8 cellular contexts compared by ENCODE assay signal in genomic region chr3:115436767-115437301, GRCh38.
DNase-seq lines count a peak whose midpoint lies in the region; ATAC-seq and TF ChIP-seq lines count a peak whose summit lies in the region.

No MANE protein-coding gene starts in this region.

- DNase-seq in activated CD4-positive, alpha-beta T cell treated with anti-CD3 and anti-CD28 coated beads for 36 hours = peak; percentile 7
- DNase-seq in activated CD4-positive, alpha-beta T cell treated with anti-CD3 and anti-CD28 coated beads, Interleukin-2, amount 10 ng/mL, durations not matched to agents 7 days and 5 days = no peak
- DNase-seq in epithelial cell of prostate (ENCODE audit: low read depth, low spot score) = peak; percentile 51
- no peak for DNase-seq in stimulated activated effector memory CD8-positive, alpha-beta T cell treated with anti-CD3 and anti-CD28 coated beads, Interleukin-12 subunit alpha, Interleukin-12 subunit beta, amount 100 ng/mL, for 72 hours (ENCODE audit: low spot score in 2 of 2)
- no peak for DNase-seq in sciatic nerve (ENCODE audit: low spot score)
- no peak for DNase-seq in NCI-H1105 (lab: John Stamatoyannopoulos, UW)
- DNase-seq in type B pancreatic cell (ENCODE audit: extremely low spot score, unreplicated experiment) = no peak

- H3K27me3 ChIP-seq in OCI-LY3 (ENCODE audit: low read depth, low read length) = no peaks in the 10 kb centered on the region

- H3K27ac ChIP-seq in OCI-LY3 (ENCODE audit: low read length) (no peak overlapping the region), epithelial cell of prostate (no peak overlapping the region)

- no peaks in the 10 kb centered on the region for H4K20me1 ChIP-seq in OCI-LY3 (ENCODE audit: insufficient read depth, low read length)

- H3K4me1 ChIP-seq in OCI-LY3 (ENCODE audit: low read length) = no peaks in the 10 kb centered on the region

- H3K4me1 Mint-ChIP-seq in activated CD4-positive, alpha-beta T cell treated with anti-CD3 and anti-CD28 coated beads for 36 hours = no peaks in the 10 kb centered on the region
- H3K4me1 Mint-ChIP-seq in activated CD4-positive, alpha-beta T cell treated with anti-CD3 and anti-CD28 coated beads, Interleukin-2, amount 10 ng/mL, durations not matched to agents 7 days and 5 days = no peaks in the 10 kb centered on the region
- no peaks in the 10 kb centered on the region for H3K4me1 Mint-ChIP-seq in stimulated activated effector memory CD8-positive, alpha-beta T cell treated with anti-CD3 and anti-CD28 coated beads, Interleukin-12 subunit alpha, Interleukin-12 subunit beta, amount 100 ng/mL, for 72 hours
- no peaks in the 10 kb centered on the region for H3K4me1 Mint-ChIP-seq in type B pancreatic cell (ENCODE audit: unreplicated experiment)

- intact Hi-C loops in activated CD4-positive, alpha-beta T cell treated with anti-CD3 and anti-CD28 coated beads for 36 hours (cut with DNase I, micrococcal nuclease) = no loop called here
- intact Hi-C loops in sciatic nerve (cut with DNase I) = no loop called here

- POLR2A ChIA-PET in activated CD4-positive, alpha-beta T cell treated with anti-CD3 and anti-CD28 coated beads for 36 hours (lab: Charles Lee) = no interaction called here
- POLR2A ChIA-PET in activated CD4-positive, alpha-beta T cell treated with anti-CD3 and anti-CD28 coated beads, Interleukin-2, amount 10 ng/mL, durations not matched to agents 7 days and 5 days (lab: Charles Lee) = no interaction called here

- no peak overlapping the region for H3K4me2 ChIP-seq in OCI-LY3 (ENCODE audit: low read length)

- H3K79me2 ChIP-seq in OCI-LY3 (ENCODE audit: low read length) = no peaks in the 10 kb centered on the region

- H3K9ac ChIP-seq in OCI-LY3 (ENCODE audit: low read length) = no peak overlapping the region

- H3K4me3 ChIP-seq in OCI-LY3 (ENCODE audit: low read length) = no peak overlapping the region

- H3K36me3 ChIP-seq in OCI-LY3 (replicated peaks; ENCODE audit: low read depth, low read length) = no peaks in the 10 kb centered on the region

- no peak overlapping the region for H3K4me3 Mint-ChIP-seq in activated CD4-positive, alpha-beta T cell treated with anti-CD3 and anti-CD28 coated beads for 36 hours
- H3K4me3 Mint-ChIP-seq in activated CD4-positive, alpha-beta T cell treated with anti-CD3 and anti-CD28 coated beads, Interleukin-2, amount 10 ng/mL, durations not matched to agents 7 days and 5 days = no peak overlapping the region
- no peak overlapping the region for H3K4me3 Mint-ChIP-seq in stimulated activated effector memory CD8-positive, alpha-beta T cell treated with anti-CD3 and anti-CD28 coated beads, Interleukin-12 subunit alpha, Interleukin-12 subunit beta, amount 100 ng/mL, for 72 hours
- H3K4me3 Mint-ChIP-seq in type B pancreatic cell = no peak overlapping the region

- CTCF ChIA-PET in activated CD4-positive, alpha-beta T cell treated with anti-CD3 and anti-CD28 coated beads for 36 hours (lab: Charles Lee) = no interaction called here
- CTCF ChIA-PET in activated CD4-positive, alpha-beta T cell treated with anti-CD3 and anti-CD28 coated beads, Interleukin-2, amount 10 ng/mL, durations not matched to agents 7 days and 5 days (lab: Charles Lee) = no interaction called here

- H3K36me3 Mint-ChIP-seq in activated CD4-positive, alpha-beta T cell treated with anti-CD3 and anti-CD28 coated beads for 36 hours (ENCODE audit: low read depth) = no peaks in the 10 kb centered on the region
- no peaks in the 10 kb centered on the region for H3K36me3 Mint-ChIP-seq in activated CD4-positive, alpha-beta T cell treated with anti-CD3 and anti-CD28 coated beads, Interleukin-2, amount 10 ng/mL, durations not matched to agents 7 days and 5 days (ENCODE audit: low read depth)
- no peaks in the 10 kb centered on the region for H3K36me3 Mint-ChIP-seq in stimulated activated effector memory CD8-positive, alpha-beta T cell treated with anti-CD3 and anti-CD28 coated beads, Interleukin-12 subunit alpha, Interleukin-12 subunit beta, amount 100 ng/mL, for 72 hours
- H3K36me3 Mint-ChIP-seq in type B pancreatic cell = no peaks in the 10 kb centered on the region

- no peak overlapping the region for H2AFZ ChIP-seq in OCI-LY3 (ENCODE audit: low read depth, low read length)

- ATAC-seq in activated CD4-positive, alpha-beta T cell treated with anti-CD3 and anti-CD28 coated beads for 36 hours = peak; percentile 30
- ATAC-seq in stimulated activated effector memory CD8-positive, alpha-beta T cell treated with anti-CD3 and anti-CD28 coated beads, Interleukin-12 subunit alpha, Interleukin-12 subunit beta, amount 100 ng/mL, for 72 hours = peak; percentile 24
- no peak for ATAC-seq in sciatic nerve

- no peaks in the 10 kb centered on the region for H3K9me3 ChIP-seq in OCI-LY3 (ENCODE audit: insufficient read depth, low read length)

- no peak overlapping the region for H3K27ac Mint-ChIP-seq in activated CD4-positive, alpha-beta T cell treated with anti-CD3 and anti-CD28 coated beads for 36 hours
- no peak overlapping the region for H3K27ac Mint-ChIP-seq in activated CD4-positive, alpha-beta T cell treated with anti-CD3 and anti-CD28 coated beads, Interleukin-2, amount 10 ng/mL, durations not matched to agents 7 days and 5 days
- H3K27ac Mint-ChIP-seq in stimulated activated effector memory CD8-positive, alpha-beta T cell treated with anti-CD3 and anti-CD28 coated beads, Interleukin-12 subunit alpha, Interleukin-12 subunit beta, amount 100 ng/mL, for 72 hours = no peak overlapping the region
- no peak overlapping the region for H3K27ac Mint-ChIP-seq in type B pancreatic cell

- H3K27me3 Mint-ChIP-seq in activated CD4-positive, alpha-beta T cell treated with anti-CD3 and anti-CD28 coated beads for 36 hours = no peaks in the 10 kb centered on the region
- H3K27me3 Mint-ChIP-seq in activated CD4-positive, alpha-beta T cell treated with anti-CD3 and anti-CD28 coated beads, Interleukin-2, amount 10 ng/mL, durations not matched to agents 7 days and 5 days = no peaks in the 10 kb centered on the region
- H3K27me3 Mint-ChIP-seq in type B pancreatic cell = no peaks in the 10 kb centered on the region

- TF ChIP-seq CTCF in OCI-LY3 (IDR thresholded peaks at IDR 0.05; ENCODE audit: low read depth, low read length) (peak; percentile 29), type B pancreatic cell (conservative IDR thresholded peaks at IDR 0.05) (no peak)

- no peaks in the 10 kb centered on the region for H3K9me3 Mint-ChIP-seq in activated CD4-positive, alpha-beta T cell treated with anti-CD3 and anti-CD28 coated beads for 36 hours (ENCODE audit: low read depth)
- H3K9me3 Mint-ChIP-seq in activated CD4-positive, alpha-beta T cell treated with anti-CD3 and anti-CD28 coated beads, Interleukin-2, amount 10 ng/mL, durations not matched to agents 7 days and 5 days = no peaks in the 10 kb centered on the region
- no peaks in the 10 kb centered on the region for H3K9me3 Mint-ChIP-seq in stimulated activated effector memory CD8-positive, alpha-beta T cell treated with anti-CD3 and anti-CD28 coated beads, Interleukin-12 subunit alpha, Interleukin-12 subunit beta, amount 100 ng/mL, for 72 hours
- no peaks in the 10 kb centered on the region for H3K9me3 Mint-ChIP-seq in type B pancreatic cell

Comparison
In these comparisons a context has a peak if more than half of its experiments do, and no peak if none do; other contexts are left out.
1. DNase-seq: peak in activated CD4-positive, alpha-beta T cell treated with anti-CD3 and anti-CD28 coated beads for 36 hours (single experiment) and epithelial cell of prostate (single experiment); none in activated CD4-positive, alpha-beta T cell treated with anti-CD3 and anti-CD28 coated beads, Interleukin-2, amount 10 ng/mL, durations not matched to agents 7 days and 5 days (single experiment), stimulated activated effector memory CD8-positive, alpha-beta T cell treated with anti-CD3 and anti-CD28 coated beads, Interleukin-12 subunit alpha, Interleukin-12 subunit beta, amount 100 ng/mL, for 72 hours (0 of 2), sciatic nerve (single experiment), NCI-H1105 (single experiment) and type B pancreatic cell (single experiment).